15 cellular contexts compared by ENCODE assay signal in genomic region chr7:18916826-18917225, GRCh38.
A peak's percentile ranks its signal among the peaks of the same experiment; 100 is the strongest.
DNase-seq lines count a peak whose midpoint lies in the region.
"Had no signal": no experiment of that assay in that cellular context is flagged by ENCODE, and none has a peak within 500 bp of the region (broad histone marks: within the 10 kb centered on the region; RNA-seq: fewer than 3 reads in every experiment).

No MANE protein-coding gene starts in this region.

- 0 out of 2 replicates have a peak overlapping the region, but pooled peaks have one; percentile 23 for H2AFZ ChIP-seq in GM23248

- in situ Hi-C loops in GM23248 (cut with MboI): no loop called here

- WGBS in GM23248 (ENCODE audit: low coverage in 1 of 2, low lambda C conversion rate in 2 of 2, missing lambda C conversion rate in 2 of 2), 2 experiments: 49 to 50% methylated on average over 3 of the region's 3 CpGs

- H3K9ac ChIP-seq in GM23248: no peak overlapping the region
- H3K9ac ChIP-seq: BLaER1 treated with 17β-estradiol and CSF1 and Interleukin-3, amounts not matched to agents 10 nM and 100 nM; KMS-11 had no signal

- no peaks in the 10 kb centered on the region for H3F3A ChIP-seq in GM23248 (ENCODE audit: insufficient read depth)

- DNase-seq in AG20443 (ENCODE audit: low spot score) (peak; percentile 27), GM23248 (no peak), fibroblast of peridontal ligament (ENCODE audit: extremely low read depth) (peak; percentile 35), globus pallidus (ENCODE audit: low spot score) (no peak), kidney tubule cell (ENCODE audit: low spot score) (no peak), DMS114 treated with DMSO at 0.1 percent for 48 hours (lab: John Stamatoyannopoulos, UW; ENCODE audit: unreplicated experiment) (no peak)
- DNase-seq: CD4-positive, CD25-positive, alpha-beta regulatory T cell; CD8-positive, alpha-beta memory T cell; COR-L47; DMS 273 treated with DMSO at 0.1 percent for 48 hours; HCEC 1CT had no signal

- H3K4me1 ChIP-seq in GM23248 (ENCODE audit: insufficient read depth): no peaks in the 10 kb centered on the region
- H3K4me1 ChIP-seq: BLaER1 treated with 17β-estradiol and CSF1 and Interleukin-3, amounts not matched to agents 10 nM and 100 nM had no signal

- no peaks in the 10 kb centered on the region for H3K36me3 ChIP-seq in GM23248 (ENCODE audit: low read depth)
- H3K36me3 ChIP-seq: BLaER1 treated with 17β-estradiol and CSF1 and Interleukin-3, amounts not matched to agents 10 nM and 100 nM had no signal

- H3K27me3 ChIP-seq in GM23248 (replicated peaks; ENCODE audit: insufficient read depth): no peaks in the 10 kb centered on the region
- H3K27me3 ChIP-seq: BLaER1 treated with 17β-estradiol and CSF1 and Interleukin-3, amounts not matched to agents 10 nM and 100 nM had no signal

- no peak overlapping the region for H3K27ac ChIP-seq in GM23248
- H3K27ac ChIP-seq: BLaER1 treated with 17β-estradiol and CSF1 and Interleukin-3, amounts not matched to agents 10 nM and 100 nM; HL-60; KMS-11 had no signal

- H3K79me2 ChIP-seq in GM23248 (ENCODE audit: insufficient read depth): no peaks in the 10 kb centered on the region

- no peak overlapping the region for H3K4me3 ChIP-seq in GM23248
- H3K4me3 ChIP-seq: BLaER1 treated with 17β-estradiol and CSF1 and Interleukin-3, amounts not matched to agents 10 nM and 100 nM; GM12878 had no signal

- no peaks in the 10 kb centered on the region for H4K20me1 ChIP-seq in GM23248 (ENCODE audit: insufficient read depth)
- H4K20me1 ChIP-seq: BLaER1 treated with 17β-estradiol and CSF1 and Interleukin-3, amounts not matched to agents 10 nM and 100 nM had no signal

- H3K4me2 ChIP-seq in GM23248 (ENCODE audit: unreplicated experiment): no peak overlapping the region
- H3K4me2 ChIP-seq: BLaER1 treated with 17β-estradiol and CSF1 and Interleukin-3, amounts not matched to agents 10 nM and 100 nM; KMS-11 had no signal

- no peaks in the 10 kb centered on the region for H3K9me3 ChIP-seq in GM23248 (ENCODE audit: low read depth)

- H3K9me2 ChIP-seq in GM23248 (ENCODE audit: insufficient read depth): no peaks in the 10 kb centered on the region

Comparison
In these comparisons a context has a peak if more than half of its experiments do, and no peak if none do; other contexts are left out.
1. DNase-seq: peak in AG20443 (single experiment) and fibroblast of peridontal ligament (single experiment); none in GM23248 (single experiment), globus pallidus (single experiment), kidney tubule cell (single experiment) and DMS114 treated with DMSO at 0.1 percent for 48 hours (single experiment).